ENCODE assay signal across 8 cellular contexts in the genomic region with DNA sequence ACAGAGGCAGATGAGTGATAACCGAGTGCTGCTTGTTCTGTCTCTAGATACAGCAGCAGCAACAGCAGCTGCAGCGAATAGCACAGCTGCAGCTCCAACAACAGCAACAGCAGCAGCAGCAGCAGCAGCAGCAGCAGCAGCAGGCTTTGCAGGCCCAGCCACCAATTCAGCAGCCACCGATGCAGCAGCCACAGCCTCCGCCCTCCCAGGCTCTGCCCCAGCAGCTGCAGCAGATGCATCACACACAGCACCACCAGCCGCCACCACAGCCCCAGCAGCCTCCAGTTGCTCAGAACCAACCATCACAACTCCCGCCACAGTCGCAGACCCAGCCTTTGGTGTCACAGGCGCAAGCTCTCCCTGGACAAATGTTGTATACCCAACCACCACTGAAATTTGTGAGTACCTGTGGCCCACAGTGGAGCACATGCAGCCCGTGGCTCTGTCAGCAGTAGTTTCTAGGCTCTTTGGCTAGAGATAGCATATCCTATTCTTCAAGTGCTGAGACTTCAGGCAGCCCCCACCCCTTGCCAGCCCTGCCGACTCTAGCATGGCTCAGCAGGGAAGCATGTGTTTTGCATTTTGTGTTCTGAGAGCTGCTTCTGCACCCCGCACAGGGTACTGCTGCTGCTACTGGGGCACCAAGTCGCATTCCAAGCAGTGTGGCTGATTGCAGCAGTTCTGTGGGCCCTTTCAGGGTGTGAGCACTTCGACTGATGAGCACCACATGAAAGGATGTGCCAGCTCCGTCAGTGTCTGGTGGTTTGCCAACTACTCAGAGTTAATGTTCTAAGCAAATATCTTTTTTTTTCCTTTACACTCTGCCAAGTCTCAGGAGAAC. TPM values are rescaled to one million over a fixed set of nuclear protein-coding genes. Genes with fewer than 3 reads are reported as not detected.
DNase-seq lines count a peak whose midpoint lies in the region; ATAC-seq and TF ChIP-seq lines count a peak whose summit lies in the region.

No MANE protein-coding gene starts in this region.

- peak; percentile 79 for DNase-seq in AG20443 (ENCODE audit: low spot score)
- peak; percentile 78 for DNase-seq in T-helper 22 cell (ENCODE audit: low read depth)
- DNase-seq in cardiac fibroblast (ENCODE audit: low read depth in 2 of 2): peak; percentile 80 to 88
- DNase-seq in osteoblast (ENCODE audit: insufficient read length, low spot score, missing footprints): peak; percentile 83
- no peak for DNase-seq in OCI-LY7 (ENCODE audit: low spot score)

- H3K36me3 ChIP-seq in osteoblast (ENCODE audit: insufficient read depth, low read length) (peaks cover 70% of the 10 kb centered on the region), OCI-LY7 (ENCODE audit: insufficient read depth, low read length) (peaks cover 84% of the 10 kb centered on the region)

- CTCF ChIA-PET in OCI-LY7 (lab: Charles Lee; ENCODE audit: unreplicated experiment): no interaction called here

- ATAC-seq in HG03135 (IDR thresholded peaks at IDR 0.05; ENCODE audit: unreplicated experiment) (no peak), GM21515 (IDR thresholded peaks at IDR 0.05; ENCODE audit: unreplicated experiment) (no peak), HG02763 (IDR thresholded peaks at IDR 0.05; ENCODE audit: unreplicated experiment) (no peak)

- H3K9me3 ChIP-seq in osteoblast (ENCODE audit: low read depth, low read length): no peaks in the 10 kb centered on the region
- H3K9me3 ChIP-seq in OCI-LY7 (ENCODE audit: low read length): no peaks in the 10 kb centered on the region

- TF ChIP-seq CTCF in cardiac fibroblast (IDR thresholded peaks at IDR 0.05; ENCODE audit: low read depth, low read length) (no peak), osteoblast (IDR thresholded peaks at IDR 0.05; ENCODE audit: extremely low read depth, low read depth, low read length) (no peak), OCI-LY7 (conservative IDR thresholded peaks at IDR 0.05; ENCODE audit: low read length) (no peak)

- H3K4me2 ChIP-seq in osteoblast (ENCODE audit: insufficient read depth, low read length) (peak overlapping the region; percentile 40), OCI-LY7 (ENCODE audit: low read length) (no peak overlapping the region)

- H3K27me3 ChIP-seq in osteoblast (ENCODE audit: insufficient read depth, low read length): no peaks in the 10 kb centered on the region

- H3K4me1 ChIP-seq in osteoblast (ENCODE audit: insufficient read depth, low read length): peaks cover 47% of the 10 kb centered on the region
- H3K4me1 ChIP-seq in OCI-LY7 (ENCODE audit: insufficient read depth, low read length, poor library complexity, severe bottlenecking): no peaks in the 10 kb centered on the region

- peaks cover 44% of the 10 kb centered on the region for H3K79me2 ChIP-seq in osteoblast (ENCODE audit: insufficient read depth, low read length)
- H3K79me2 ChIP-seq in OCI-LY7 (ENCODE audit: insufficient read depth, low read depth, low read length): no peaks in the 10 kb centered on the region

- H3K4me3 ChIP-seq in cardiac fibroblast (replicated peaks in 1 of 2; ENCODE audit: low read depth in 2 of 2, low read length in 2 of 2) (no peak overlapping the region), osteoblast (ENCODE audit: insufficient read depth, low read length) (no peak overlapping the region), OCI-LY7 (ENCODE audit: low read depth, low read length, poor library complexity, severe bottlenecking) (no peak overlapping the region)

- POLR2A ChIA-PET in OCI-LY7 (lab: Charles Lee): no interaction called here

- intact Hi-C loops in OCI-LY7 (cut with micrococcal nuclease; ENCODE audit: unreplicated experiment): no loop called here

- H4K20me1 ChIP-seq in osteoblast (ENCODE audit: insufficient read depth, low read length): peaks cover 63% of the 10 kb centered on the region
- peaks cover 1% of the 10 kb centered on the region; the same call in 1 of the 2 replicates for H4K20me1 ChIP-seq in OCI-LY7 (ENCODE audit: insufficient read depth, low read length)

- H3K27ac ChIP-seq in osteoblast (ENCODE audit: low read depth, low read length) (peak overlapping the region; percentile 91), OCI-LY7 (ENCODE audit: low read depth, low read length, poor library complexity, severe bottlenecking) (no peak overlapping the region)

- H2AFZ ChIP-seq in osteoblast (ENCODE audit: low read length): no peak overlapping the region
- no peak overlapping the region for H2AFZ ChIP-seq in OCI-LY7 (ENCODE audit: low read length)

- BruUV-seq in OCI-LY7 (replicated peaks; lab: Mats Ljungman, UMichigan): no TSS peak

- H3K9me2 ChIP-seq in OCI-LY7 (ENCODE audit: insufficient read depth, low read length): no peaks in the 10 kb centered on the region

RNA-seq across cellular contexts. Expression of gene MED15, which starts 59.2 kb away (rescaled TPM):
- total RNA-seq in osteoblast: 36.9 and 49.8 TPM in 2 replicates
- total RNA-seq in OCI-LY7 (2014; rRNA removed; shearing (Covaris generic)): 26.7 and 28.7 TPM in 2 replicates
- 62.5 and 79.2 TPM in 2 replicates for total RNA-seq in OCI-LY7 (2022)
